In genomic region chr6:118725944-118726343, GRCh38 we compare ENCODE assay signal across 10 cellular contexts.
DNase-seq lines count a peak whose midpoint lies in the region; ATAC-seq and TF ChIP-seq lines count a peak whose summit lies in the region.
"Had no signal": no experiment of that assay in that cellular context is flagged by ENCODE, and none has a peak within 500 bp of the region (broad histone marks: within the 10 kb centered on the region; RNA-seq: fewer than 3 reads in every experiment).

No MANE protein-coding gene starts in this region.

- ATAC-seq in WTC11 (peak; percentile 48), Right ventricle myocardium superior (ENCODE audit: poor library complexity) (no peak), GM18867 (IDR thresholded peaks at IDR 0.05; ENCODE audit: unreplicated experiment) (no peak), HG02763 (IDR thresholded peaks at IDR 0.05; ENCODE audit: unreplicated experiment) (no peak)

- peak overlapping the region in 3 of 7 donors; percentile 26 to 61 (median 32) for H3K4me3 Mint-ChIP-seq in CD8-positive, alpha-beta memory T cell
- H3K4me3 Mint-ChIP-seq in WTC11 = no peak overlapping the region

- no peaks in the 10 kb centered on the region for H3K36me3 Mint-ChIP-seq in CD8-positive, alpha-beta memory T cell
- H3K36me3 Mint-ChIP-seq in WTC11 = no peaks in the 10 kb centered on the region

- no peaks in the 10 kb centered on the region for H3K9me3 Mint-ChIP-seq in CD8-positive, alpha-beta memory T cell
- no peaks in the 10 kb centered on the region for H3K9me3 Mint-ChIP-seq in WTC11

- H3K27me3 ChIP-seq in CD8-positive, alpha-beta memory T cell (ENCODE audit: insufficient read depth, low read length, poor library complexity, severe bottlenecking) = no peaks in the 10 kb centered on the region
- H3K27me3 ChIP-seq: colonic mucosa had no signal

- no peak overlapping the region for H3K27ac ChIP-seq in CD8-positive, alpha-beta memory T cell (ENCODE audit: low read depth, low read length)
- H3K27ac ChIP-seq: colonic mucosa had no signal

- no peaks in the 10 kb centered on the region for H3K27me3 Mint-ChIP-seq in CD8-positive, alpha-beta memory T cell
- no peaks in the 10 kb centered on the region for H3K27me3 Mint-ChIP-seq in WTC11 (ENCODE audit: low read depth)

- no peak for TF ChIP-seq CTCF in WTC11 (IDR thresholded peaks at IDR 0.05)

- H3K27ac Mint-ChIP-seq in CD8-positive, alpha-beta memory T cell = peak overlapping the region; percentile 23 to 83 (median 46)
- H3K27ac Mint-ChIP-seq in WTC11 = no peak overlapping the region

- POLR2A ChIA-PET in CD8-positive, alpha-beta memory T cell (lab: Charles Lee) = interaction anchor here (0.6 to 0.7 kb wide), 2 partner anchors 16 to 50 kb away, joined by 3 to 5 read pairs; no protein-coding TSS in a partner anchor
- POLR2A ChIA-PET in WTC11 (lab: Charles Lee) = interaction anchor here (0.6 kb wide), 1 partner anchor 28 kb away, joined by 4 read pairs; no protein-coding TSS in a partner anchor

- CTCF ChIA-PET in CD8-positive, alpha-beta memory T cell (lab: Charles Lee) = interaction anchor here (0.8 to 2.3 kb wide), 15 partner anchors 17 to 170 kb away, joined by 3 to 8 read pairs (median 4); partner anchors contain the start of gene CEP85L
- CTCF ChIA-PET in WTC11 (lab: Charles Lee) = interaction anchor here (0.6 to 1.0 kb wide), 2 partner anchors 54 to 91 kb away, joined by 3 read pairs; no protein-coding TSS in a partner anchor

- peaks cover 35 to 48% (median 35%) of the 10 kb centered on the region in 3 donors for H3K4me1 Mint-ChIP-seq in CD8-positive, alpha-beta memory T cell
- H3K4me1 Mint-ChIP-seq in WTC11 = peaks cover 3% of the 10 kb centered on the region

- no peaks in the 10 kb centered on the region for H3K9me3 ChIP-seq in CD8-positive, alpha-beta memory T cell (ENCODE audit: low read length)
- H3K9me3 ChIP-seq: colonic mucosa had no signal

- H3K36me3 ChIP-seq in CD8-positive, alpha-beta memory T cell (ENCODE audit: insufficient read depth, low read length) = no peaks in the 10 kb centered on the region
- H3K36me3 ChIP-seq: colonic mucosa had no signal

- intact Hi-C loops in Right ventricle myocardium superior (cut with DNase I) = no loop called here

- H3K4me1 ChIP-seq in CD8-positive, alpha-beta memory T cell (ENCODE audit: insufficient read depth, low read length) = peaks cover 26% of the 10 kb centered on the region
- H3K4me1 ChIP-seq: colonic mucosa had no signal

- no peak overlapping the region for H3K4me3 ChIP-seq in CD8-positive, alpha-beta memory T cell (ENCODE audit: low read length)
- H3K4me3 ChIP-seq: colonic mucosa had no signal

- peak; percentile 17 to 80 (median 36) for DNase-seq in CD8-positive, alpha-beta memory T cell
- no peak for DNase-seq in WTC11 (ENCODE audit: low spot score)
- peak; percentile 74 for DNase-seq in activated naive CD4-positive, alpha-beta T cell treated with Interleukin-2 at 50 U/mL for 16 hours
- DNase-seq in stimulated activated CD4-positive, alpha-beta T cell treated with anti-CD3 and anti-CD28 coated beads, Interleukin-2, amount 100 ng/mL, for 4 hours (ENCODE audit: low read depth) = peak; percentile 82
- DNase-seq in Right ventricle myocardium superior = no peak
- DNase-seq in hypothalamus (lab: John Stamatoyannopoulos, UW) = no peak
- DNase-seq: colonic mucosa, NCI-H1092 treated with DMSO at 0.1 percent for 48 hours had no signal

TF ChIP-seq in WTC11, 78 proteins besides CTCF, POLR2A, EP300 and RAD21:
- TF ChIP-seq ETV6 (CRISPR knock-in tag; IDR thresholded peaks at IDR 0.05) (no peak), AFF4 (CRISPR knock-in tag; IDR thresholded peaks at IDR 0.05; ENCODE audit: borderline replicate concordance) (no peak), CREM (CRISPR knock-in tag; IDR thresholded peaks at IDR 0.05) (no peak), TEAD1 (CRISPR knock-in tag; IDR thresholded peaks at IDR 0.05) (no peak), ZNF671 (CRISPR knock-in tag; IDR thresholded peaks at IDR 0.05) (no peak)
- TF ChIP-seq, protein P1, sequence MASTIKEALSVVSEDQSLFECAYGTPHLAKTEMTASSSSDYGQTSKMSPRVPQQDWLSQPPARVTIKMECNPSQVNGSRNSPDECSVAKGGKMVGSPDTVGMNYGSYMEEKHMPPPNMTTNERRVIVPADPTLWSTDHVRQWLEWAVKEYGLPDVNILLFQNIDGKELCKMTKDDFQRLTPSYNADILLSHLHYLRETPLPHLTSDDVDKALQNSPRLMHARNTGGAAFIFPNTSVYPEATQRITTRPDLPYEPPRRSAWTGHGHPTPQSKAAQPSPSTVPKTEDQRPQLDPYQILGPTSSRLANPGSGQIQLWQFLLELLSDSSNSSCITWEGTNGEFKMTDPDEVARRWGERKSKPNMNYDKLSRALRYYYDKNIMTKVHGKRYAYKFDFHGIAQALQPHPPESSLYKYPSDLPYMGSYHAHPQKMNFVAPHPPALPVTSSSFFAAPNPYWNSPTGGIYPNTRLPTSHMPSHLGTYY (CRISPR knock-in tag; IDR thresholded peaks at IDR 0.05) = no peak

Comparison
In these comparisons a context has a peak if more than half of its experiments do, and no peak if none do; other contexts are left out.
1. DNase-seq: peak in CD8-positive, alpha-beta memory T cell (5 of 5), activated naive CD4-positive, alpha-beta T cell treated with Interleukin-2 at 50 U/mL for 16 hours (single experiment) and stimulated activated CD4-positive, alpha-beta T cell treated with anti-CD3 and anti-CD28 coated beads, Interleukin-2, amount 100 ng/mL, for 4 hours (single experiment); none in WTC11 (single experiment), Right ventricle myocardium superior (single experiment) and hypothalamus (0 of 51).